In the genomic region with DNA sequence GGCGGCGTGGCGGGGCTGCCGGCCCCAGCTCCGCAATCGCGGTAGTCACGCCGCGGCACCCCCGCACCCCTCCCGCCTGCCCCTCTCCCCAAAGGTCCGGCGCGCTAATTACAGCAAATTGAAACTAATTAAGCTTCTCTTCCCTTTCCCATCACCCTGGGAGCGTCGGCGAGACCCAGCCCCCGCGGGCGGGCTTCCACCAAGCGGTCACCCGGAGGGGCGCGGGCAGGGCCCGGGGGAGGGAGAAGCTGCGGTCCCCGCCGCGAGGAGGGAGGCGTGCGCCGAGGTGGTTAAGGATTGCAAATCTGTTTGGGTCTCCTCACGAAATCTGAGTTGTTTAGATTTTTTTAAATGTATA, we compare ENCODE assay signal across 12 cellular contexts. TPM values are rescaled to one million over a fixed set of nuclear protein-coding genes. Genes with fewer than 3 reads are reported as not detected.
DNase-seq lines count a peak whose midpoint lies in the region; ATAC-seq and TF ChIP-seq lines count a peak whose summit lies in the region.
"Had no signal": no experiment of that assay in that cellular context is flagged by ENCODE, and none has a peak within 500 bp of the region (broad histone marks: within the 10 kb centered on the region; RNA-seq: fewer than 3 reads in every experiment).

No MANE protein-coding gene starts in this region.

- CTCF ChIA-PET in CD8-positive, alpha-beta memory T cell (lab: Charles Lee) = no interaction called here

- intact Hi-C loops in gastrocnemius medialis (cut with DNase I; ENCODE audit: low total_unique reads) = no loop called here

- in situ Hi-C loops in gastrocnemius medialis (cut with MboI; ENCODE audit: low sequenced_read_pairs in 4 of 4) = loop anchor here in 2 of 4 donors (25.0 kb wide), 1 partner anchor 165 kb away; no protein-coding TSS in a partner anchor

- no peak overlapping the region for H3K27ac Mint-ChIP-seq in activated T-cell treated with anti-CD3 and anti-CD28 coated beads, Interleukin-2, amount 50 U/mL, for 24 hours
- peak overlapping the region; percentile 80 to 99 (median 94) for H3K27ac Mint-ChIP-seq in brain
- H3K27ac Mint-ChIP-seq in stimulated activated naive CD8-positive, alpha-beta T cell treated with anti-CD3 and anti-CD28 coated beads, Interleukin-15, amount 100 ng/mL, for 72 hours = no peak overlapping the region
- no peak overlapping the region for H3K27ac Mint-ChIP-seq in CD8-positive, alpha-beta memory T cell
- H3K27ac Mint-ChIP-seq: natural killer cell treated with Interleukin-12 subunit alpha and Interleukin-12 subunit beta and Interleukin-15 and Interleukin-18, amount 100 ng/mL, for 72 hours had no signal

- H3K4me1 ChIP-seq in iPS-20b (ENCODE audit: insufficient read depth, low read length) = peaks cover 12% of the 10 kb centered on the region
- H3K4me1 ChIP-seq in CD8-positive, alpha-beta memory T cell (ENCODE audit: insufficient read depth, low read length) = no peaks in the 10 kb centered on the region
- no peaks in the 10 kb centered on the region for H3K4me1 ChIP-seq in gastrocnemius medialis
- H3K4me1 ChIP-seq: uterus had no signal

- H3K27ac ChIP-seq in iPS-20b (ENCODE audit: low read length) (no peak overlapping the region), gastrocnemius medialis (no peak overlapping the region)
- no peak overlapping the region for H3K27ac ChIP-seq in CD8-positive, alpha-beta memory T cell (ENCODE audit: low read depth, low read length)
- H3K27ac ChIP-seq: uterus had no signal

- ATAC-seq in activated T-cell treated with anti-CD3 and anti-CD28 coated beads, Interleukin-2, amount 50 U/mL, for 4 hours = no peak
- ATAC-seq in stimulated activated naive CD8-positive, alpha-beta T cell treated with anti-CD3 and anti-CD28 coated beads, Interleukin-15, amount 100 ng/mL, for 72 hours = peak; percentile 17
- no peak for ATAC-seq in gastrocnemius medialis

- H3K9me3 Mint-ChIP-seq in activated T-cell treated with anti-CD3 and anti-CD28 coated beads, Interleukin-2, amount 50 U/mL, for 24 hours = no peaks in the 10 kb centered on the region
- no peaks in the 10 kb centered on the region for H3K9me3 Mint-ChIP-seq in activated T-cell treated with anti-CD3 and anti-CD28 coated beads, Interleukin-2, amount 50 U/mL, for 4 hours
- H3K9me3 Mint-ChIP-seq in brain = peaks cover 0 to 2% (median 0%) of the 10 kb centered on the region in 5 experiments
- H3K9me3 Mint-ChIP-seq in stimulated activated naive CD8-positive, alpha-beta T cell treated with anti-CD3 and anti-CD28 coated beads, Interleukin-15, amount 100 ng/mL, for 72 hours = no peaks in the 10 kb centered on the region
- H3K9me3 Mint-ChIP-seq in CD8-positive, alpha-beta memory T cell = peaks cover 0 to 5% (median 0%) of the 10 kb centered on the region in 5 donors
- H3K9me3 Mint-ChIP-seq: natural killer cell treated with Interleukin-12 subunit alpha and Interleukin-12 subunit beta and Interleukin-15 and Interleukin-18, amount 100 ng/mL, for 72 hours had no signal

- H3K36me3 ChIP-seq in iPS-20b (ENCODE audit: insufficient read depth, low read depth, low read length) = no peaks in the 10 kb centered on the region
- no peaks in the 10 kb centered on the region for H3K36me3 ChIP-seq in CD8-positive, alpha-beta memory T cell (ENCODE audit: insufficient read depth, low read length)
- H3K36me3 ChIP-seq in gastrocnemius medialis = no peaks in the 10 kb centered on the region
- H3K36me3 ChIP-seq: uterus had no signal

- no peak overlapping the region for H3K9ac ChIP-seq in iPS-20b (ENCODE audit: low read depth, low read length)

- no peak for TF ChIP-seq POLR2A in gastrocnemius medialis (IDR thresholded peaks at IDR 0.05)

- peaks cover 71% of the 10 kb centered on the region for H3K27me3 Mint-ChIP-seq in activated T-cell treated with anti-CD3 and anti-CD28 coated beads, Interleukin-2, amount 50 U/mL, for 24 hours
- H3K27me3 Mint-ChIP-seq in activated T-cell treated with anti-CD3 and anti-CD28 coated beads, Interleukin-2, amount 50 U/mL, for 4 hours (ENCODE audit: low read depth) = peaks cover 35% of the 10 kb centered on the region
- peaks cover 48% of the 10 kb centered on the region for H3K27me3 Mint-ChIP-seq in brain
- peaks cover 43% of the 10 kb centered on the region for H3K27me3 Mint-ChIP-seq in stimulated activated naive CD8-positive, alpha-beta T cell treated with anti-CD3 and anti-CD28 coated beads, Interleukin-15, amount 100 ng/mL, for 72 hours
- H3K27me3 Mint-ChIP-seq in CD8-positive, alpha-beta memory T cell = peaks cover 30 to 35% of the 10 kb centered on the region in 2 donors

- H3K4me3 ChIP-seq in iPS-20b (ENCODE audit: low read length) (peak overlapping the region; percentile 55), gastrocnemius medialis (peak overlapping the region in 1 of 4 donors; percentile 27)
- H3K4me3 ChIP-seq in CD8-positive, alpha-beta memory T cell (ENCODE audit: low read length) = no peak overlapping the region

- no peak for TF ChIP-seq CTCF in brain (conservative IDR thresholded peaks at IDR 0.05)
- no peak for TF ChIP-seq CTCF in gastrocnemius medialis (IDR thresholded peaks at IDR 0.05 in 4 of 5, conservative IDR thresholded peaks at IDR 0.05 in 1 of 5)

- H3K27me3 ChIP-seq in iPS-20b (ENCODE audit: insufficient read depth, low read length) (peaks cover 99% of the 10 kb centered on the region), gastrocnemius medialis (peaks cover 0 to 19% (median 11%) of the 10 kb centered on the region in 3 donors)
- H3K27me3 ChIP-seq in CD8-positive, alpha-beta memory T cell (ENCODE audit: insufficient read depth, low read length, poor library complexity, severe bottlenecking) = no peaks in the 10 kb centered on the region

- H3K36me3 Mint-ChIP-seq in activated T-cell treated with anti-CD3 and anti-CD28 coated beads, Interleukin-2, amount 50 U/mL, for 24 hours (ENCODE audit: low read depth) = no peaks in the 10 kb centered on the region
- H3K36me3 Mint-ChIP-seq in activated T-cell treated with anti-CD3 and anti-CD28 coated beads, Interleukin-2, amount 50 U/mL, for 4 hours (ENCODE audit: insufficient read depth) = peaks cover 2% of the 10 kb centered on the region
- H3K36me3 Mint-ChIP-seq in brain = peaks cover 17% of the 10 kb centered on the region
- no peaks in the 10 kb centered on the region for H3K36me3 Mint-ChIP-seq in CD8-positive, alpha-beta memory T cell
- H3K36me3 Mint-ChIP-seq: natural killer cell treated with Interleukin-12 subunit alpha and Interleukin-12 subunit beta and Interleukin-15 and Interleukin-18, amount 100 ng/mL, for 72 hours had no signal

- no peak for DNase-seq in activated T-cell treated with anti-CD3 and anti-CD28 coated beads, Interleukin-2, amount 50 U/mL, for 24 hours
- no peak for DNase-seq in activated T-cell treated with anti-CD3 and anti-CD28 coated beads, Interleukin-2, amount 50 U/mL, for 4 hours
- no peak for DNase-seq in stimulated activated naive CD8-positive, alpha-beta T cell treated with anti-CD3 and anti-CD28 coated beads, Interleukin-15, amount 100 ng/mL, for 72 hours
- DNase-seq in NCI-H146 (lab: John Stamatoyannopoulos, UW) (no peak), gastrocnemius medialis (no peak)
- no peak for DNase-seq in CD8-positive, alpha-beta memory T cell
- DNase-seq: DMS 273 treated with DMSO at 0.1 percent for 48 hours, NCI-H2081 treated with DMSO at 0.1 percent for 48 hours, uterus had no signal

- peaks cover 13% of the 10 kb centered on the region for H3K4me1 Mint-ChIP-seq in activated T-cell treated with anti-CD3 and anti-CD28 coated beads, Interleukin-2, amount 50 U/mL, for 24 hours (ENCODE audit: low read depth)
- peaks cover 10% of the 10 kb centered on the region for H3K4me1 Mint-ChIP-seq in activated T-cell treated with anti-CD3 and anti-CD28 coated beads, Interleukin-2, amount 50 U/mL, for 4 hours (ENCODE audit: low read depth)
- H3K4me1 Mint-ChIP-seq in brain = peaks cover 79% of the 10 kb centered on the region
- H3K4me1 Mint-ChIP-seq in stimulated activated naive CD8-positive, alpha-beta T cell treated with anti-CD3 and anti-CD28 coated beads, Interleukin-15, amount 100 ng/mL, for 72 hours = peaks cover 31% of the 10 kb centered on the region
- peaks cover 11 to 26% (median 25%) of the 10 kb centered on the region in 3 donors for H3K4me1 Mint-ChIP-seq in CD8-positive, alpha-beta memory T cell

- no peaks in the 10 kb centered on the region for H3K9me3 ChIP-seq in iPS-20b (ENCODE audit: insufficient read depth, low read depth, low read length)
- H3K9me3 ChIP-seq in CD8-positive, alpha-beta memory T cell (ENCODE audit: low read length) = no peaks in the 10 kb centered on the region
- H3K9me3 ChIP-seq in gastrocnemius medialis = no peaks in the 10 kb centered on the region
- H3K9me3 ChIP-seq: uterus had no signal

- peak overlapping the region; percentile 29 for H3K4me3 Mint-ChIP-seq in activated T-cell treated with anti-CD3 and anti-CD28 coated beads, Interleukin-2, amount 50 U/mL, for 24 hours
- H3K4me3 Mint-ChIP-seq in activated T-cell treated with anti-CD3 and anti-CD28 coated beads, Interleukin-2, amount 50 U/mL, for 4 hours = no peak overlapping the region
- H3K4me3 Mint-ChIP-seq in brain = peak overlapping the region; percentile 79 to 89 (median 87)
- H3K4me3 Mint-ChIP-seq in stimulated activated naive CD8-positive, alpha-beta T cell treated with anti-CD3 and anti-CD28 coated beads, Interleukin-15, amount 100 ng/mL, for 72 hours = peak overlapping the region in 1 of 2 donors; percentile 72
- peak overlapping the region in 2 of 7 donors; percentile 54 to 80 for H3K4me3 Mint-ChIP-seq in CD8-positive, alpha-beta memory T cell

- POLR2A ChIA-PET in CD8-positive, alpha-beta memory T cell (lab: Charles Lee) = no interaction called here

RNA-seq across cellular contexts. Expression of a gene that starts 13.1 kb away (rescaled TPM):
- total RNA-seq in activated T-cell treated with anti-CD3 and anti-CD28 coated beads, Interleukin-2, amount 50 U/mL, for 4 hours = not detected
- 1.6 TPM for polyA plus RNA-seq in brain (ENCODE audit: insufficient read depth, low read depth, low replicate concordance)
- not detected for total RNA-seq in CD8-positive, alpha-beta memory T cell
- polyA plus RNA-seq in CD8-positive, alpha-beta memory T cell = not detected
- 1 to 10 TPM; 2.3 to 5.1 (median 3.5) TPM for total RNA-seq in gastrocnemius medialis
- total RNA-seq: natural killer cell treated with Interleukin-12 subunit alpha and Interleukin-12 subunit beta and Interleukin-15 and Interleukin-18, amount 100 ng/mL, for 72 hours had no signal

Comparison
In these comparisons a context has a peak if more than half of its experiments do, and no peak if none do; other contexts are left out.
1. H3K27ac Mint-ChIP-seq: peak in brain (5 of 5); none in activated T-cell treated with anti-CD3 and anti-CD28 coated beads, Interleukin-2, amount 50 U/mL, for 24 hours (single experiment), stimulated activated naive CD8-positive, alpha-beta T cell treated with anti-CD3 and anti-CD28 coated beads, Interleukin-15, amount 100 ng/mL, for 72 hours (0 of 2) and CD8-positive, alpha-beta memory T cell (0 of 8).